2 cellular contexts compared by ENCODE assay signal in genomic region chr16:10777356-10777755, GRCh38.
TF ChIP-seq lines count a peak whose summit lies in the region.

No MANE protein-coding gene starts in this region.

TF ChIP-seq in HEK293, 187 proteins besides CTCF, POLR2A, EP300 and RAD21:
- TF ChIP-seq ZXDB (tag by site-specific recombination; IDR thresholded peaks at IDR 0.05) (no peak), ZNF221 (tag by site-specific recombination; IDR thresholded peaks at IDR 0.05; ENCODE audit: borderline replicate concordance) (no peak), ZNF514 (tag by site-specific recombination; IDR thresholded peaks at IDR 0.05) (no peak), ZNF585B (tag by site-specific recombination; IDR thresholded peaks at IDR 0.05) (peak; percentile 29; the same call in 1 of the 2 replicates), ZBTB48 (tag by site-specific recombination; IDR thresholded peaks at IDR 0.05) (no peak)

TF ChIP-seq in GM12878, 131 proteins besides CTCF, POLR2A, EP300 and RAD21:
- TF ChIP-seq IKZF1 (conservative IDR thresholded peaks at IDR 0.05) (0 out of 2 replicates have a peak, but pooled peaks have one; percentile 12), ZBTB40 (IDR thresholded peaks at IDR 0.05; ENCODE audit: borderline replicate concordance) (no peak), MEF2B (IDR thresholded peaks at IDR 0.05; ENCODE audit: partially characterized antibody, poor library complexity, severe bottlenecking) (peak; percentile 69)
